Comparison of ENCODE assay signal across 12 cellular contexts in the genomic region with DNA sequence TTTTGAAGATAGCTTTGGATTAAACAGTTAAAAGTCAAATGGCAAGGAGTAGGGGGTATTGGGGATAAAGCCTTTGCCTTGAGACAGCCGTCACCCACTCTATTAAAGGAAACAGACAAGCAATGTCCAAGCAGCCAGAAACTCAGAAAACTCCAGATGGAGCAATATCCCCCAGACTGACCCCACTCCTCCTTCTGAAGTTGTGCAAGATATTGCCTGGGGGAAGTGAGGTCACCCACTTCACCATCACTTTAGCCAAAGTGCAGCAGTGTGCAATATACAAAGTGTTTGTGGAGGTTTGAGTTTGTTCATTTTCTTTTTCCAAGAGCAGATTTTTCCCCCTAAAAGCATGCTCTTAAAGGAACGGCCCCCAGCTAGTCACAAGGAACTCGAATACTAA.
DNase-seq lines count a peak whose midpoint lies in the region; ATAC-seq and TF ChIP-seq lines count a peak whose summit lies in the region.
"Had no signal": no experiment of that assay in that cellular context is flagged by ENCODE, and none has a peak within 500 bp of the region (broad histone marks: within the 10 kb centered on the region; RNA-seq: fewer than 3 reads in every experiment).

No MANE protein-coding gene starts in this region.

- peak; percentile 70 for DNase-seq in M059J (ENCODE audit: low read depth)
- DNase-seq in caudate nucleus (lab: John Stamatoyannopoulos, UW): peak in 1 of 61 donors; percentile 8
- DNase-seq in upper lobe of left lung: peak in 1 of 2 donors; percentile 77
- DNase-seq in ACHN: no peak
- no peak for DNase-seq in activated T-helper 1 cell treated with anti-CD3 and anti-CD28 coated beads, Interleukin-12 subunit alpha, Interleukin-12 subunit beta, Interleukin-2, Interleukin-4 antibody, amounts not matched to agents 30 ng/mL and 10 ng/mL and 1 ng/mL, durations not matched to agents 14 hours and 24 hours and 36 hours (ENCODE audit: low spot score)
- no peak for DNase-seq in stimulated activated CD4-positive, alpha-beta T cell treated with anti-CD3 and anti-CD28 coated beads, Interleukin-4, amount 100 ng/mL, for 1 hour
- DNase-seq: activated CD8-positive, alpha-beta memory T cell treated with anti-CD3 and anti-CD28 coated beads, Interleukin-2, amount 50 U/mL, for 4 hours had no signal

- H3K9me3 Mint-ChIP-seq in activated T-helper 1 cell treated with anti-CD3 and anti-CD28 coated beads, Interleukin-12 subunit alpha, Interleukin-12 subunit beta, Interleukin-2, Interleukin-4 antibody, amounts not matched to agents 30 ng/mL and 10 ng/mL and 1 ng/mL, durations not matched to agents 14 hours and 24 hours and 36 hours: peaks cover 9% of the 10 kb centered on the region

- peak in 1 of 2 donors; percentile 9 for TF ChIP-seq RAD21 in liver (IDR thresholded peaks at IDR 0.05)

- H3K27ac Mint-ChIP-seq in activated T-helper 1 cell treated with anti-CD3 and anti-CD28 coated beads, Interleukin-12 subunit alpha, Interleukin-12 subunit beta, Interleukin-2, Interleukin-4 antibody, amounts not matched to agents 30 ng/mL and 10 ng/mL and 1 ng/mL, durations not matched to agents 14 hours and 24 hours and 36 hours: no peak overlapping the region
- H3K27ac Mint-ChIP-seq: memory B cell had no signal

- intact Hi-C loops in activated T-helper 1 cell treated with anti-CD3 and anti-CD28 coated beads, Interleukin-12 subunit alpha, Interleukin-12 subunit beta, Interleukin-2, Interleukin-4 antibody, amounts not matched to agents 30 ng/mL and 10 ng/mL and 1 ng/mL, durations not matched to agents 14 hours and 24 hours and 36 hours (cut with micrococcal nuclease): no loop called here

- in situ Hi-C loops in ACHN (cut with HindIII; ENCODE audit: low pct_ligation_motif_present, low pct_unique_long_range_greater_than_20kb, low sequenced_read_pairs): no loop called here

- no peak overlapping the region for H3K4me3 Mint-ChIP-seq in activated T-helper 1 cell treated with anti-CD3 and anti-CD28 coated beads, Interleukin-12 subunit alpha, Interleukin-12 subunit beta, Interleukin-2, Interleukin-4 antibody, amounts not matched to agents 30 ng/mL and 10 ng/mL and 1 ng/mL, durations not matched to agents 14 hours and 24 hours and 36 hours
- H3K4me3 Mint-ChIP-seq: memory B cell had no signal

- H3K27ac ChIP-seq in caudate nucleus (ENCODE audit: low read depth, low read length): peak overlapping the region; percentile 52
- H3K27ac ChIP-seq in liver (ENCODE audit: low read depth in 1 of 2, low read length in 2 of 2): no peak overlapping the region
- peak overlapping the region; percentile 55 to 81 (median 80) for H3K27ac ChIP-seq in upper lobe of left lung

- no peaks in the 10 kb centered on the region for H3K36me3 Mint-ChIP-seq in activated T-helper 1 cell treated with anti-CD3 and anti-CD28 coated beads, Interleukin-12 subunit alpha, Interleukin-12 subunit beta, Interleukin-2, Interleukin-4 antibody, amounts not matched to agents 30 ng/mL and 10 ng/mL and 1 ng/mL, durations not matched to agents 14 hours and 24 hours and 36 hours (ENCODE audit: low read depth)

- peak; percentile 75 to 87 for ATAC-seq in upper lobe of left lung (ENCODE audit: low FRiP score in 2 of 2)
- ATAC-seq: body of pancreas, esophagus mucosa had no signal

- no peak for TF ChIP-seq CTCF in liver (IDR thresholded peaks at IDR 0.05; ENCODE audit: low read depth, low read length, missing input control)
- no peak for TF ChIP-seq CTCF in upper lobe of left lung (IDR thresholded peaks at IDR 0.05)

- H3K36me3 ChIP-seq in liver (ENCODE audit: control insufficient read depth in 4 of 4, insufficient read depth in 3 of 4, low read depth in 1 of 4, low read length in 3 of 4) (no peaks in the 10 kb centered on the region), upper lobe of left lung (no peaks in the 10 kb centered on the region)

- 51% methylated on average over 3 of the region's 3 CpGs for WGBS in liver
- 17 to 28% methylated on average over 3 of the region's 3 CpGs for WGBS in upper lobe of left lung, 2 donors

- H3K4me1 ChIP-seq in liver (ENCODE audit: control insufficient read depth in 4 of 4, insufficient read depth in 4 of 4, low read length in 3 of 4) (peaks cover 0 to 3% (median 0%) of the 10 kb centered on the region in 4 donors), upper lobe of left lung (peaks cover 16 to 27% (median 25%) of the 10 kb centered on the region in 4 donors)
- H3K4me1 ChIP-seq: body of pancreas had no signal

- H3K27me3 ChIP-seq in liver (ENCODE audit: control insufficient read depth in 4 of 4, insufficient read depth in 4 of 4, low read length in 3 of 4): no peaks in the 10 kb centered on the region
- no peaks in the 10 kb centered on the region for H3K27me3 ChIP-seq in upper lobe of left lung
- H3K27me3 ChIP-seq: body of pancreas had no signal

- TF ChIP-seq EP300 in upper lobe of left lung (IDR thresholded peaks at IDR 0.05): peak in 2 of 4 donors; percentile 72 to 94

- H3K4me3 ChIP-seq in liver (ENCODE audit: low read depth in 1 of 3, low read length in 3 of 3) (no peak overlapping the region), upper lobe of left lung (no peak overlapping the region)
- H3K4me3 ChIP-seq: body of pancreas, skin epidermis had no signal

- no peaks in the 10 kb centered on the region for H3K27me3 Mint-ChIP-seq in activated T-helper 1 cell treated with anti-CD3 and anti-CD28 coated beads, Interleukin-12 subunit alpha, Interleukin-12 subunit beta, Interleukin-2, Interleukin-4 antibody, amounts not matched to agents 30 ng/mL and 10 ng/mL and 1 ng/mL, durations not matched to agents 14 hours and 24 hours and 36 hours (ENCODE audit: insufficient read depth)

- peaks cover 9% of the 10 kb centered on the region for H3K4me1 Mint-ChIP-seq in activated T-helper 1 cell treated with anti-CD3 and anti-CD28 coated beads, Interleukin-12 subunit alpha, Interleukin-12 subunit beta, Interleukin-2, Interleukin-4 antibody, amounts not matched to agents 30 ng/mL and 10 ng/mL and 1 ng/mL, durations not matched to agents 14 hours and 24 hours and 36 hours (ENCODE audit: low read depth)
- H3K4me1 Mint-ChIP-seq: memory B cell had no signal

- H3K9me3 ChIP-seq in liver (ENCODE audit: control insufficient read depth in 4 of 4, low read length in 3 of 4) (no peaks in the 10 kb centered on the region), upper lobe of left lung (no peaks in the 10 kb centered on the region)
- H3K9me3 ChIP-seq: body of pancreas had no signal

- peak in 1 of 4 donors; percentile 30 for TF ChIP-seq POLR2A in upper lobe of left lung (IDR thresholded peaks at IDR 0.05)

- H3K9ac ChIP-seq in liver (ENCODE audit: low read depth in 1 of 2, low read length in 2 of 2): no peak overlapping the region

TF ChIP-seq in liver, 16 proteins besides CTCF, POLR2A, EP300 and RAD21:
- TF ChIP-seq GABPA (IDR thresholded peaks at IDR 0.05 in 1 of 2, conservative IDR thresholded peaks at IDR 0.05 in 1 of 2): no peak
- peak; percentile 56 for TF ChIP-seq NR2F2 (IDR thresholded peaks at IDR 0.05)
- peak; percentile 26 to 43 for TF ChIP-seq RXRA (IDR thresholded peaks at IDR 0.05)
TF ChIP-seq in liver: peak in this region for 2.

Comparison
In these comparisons a context has a peak if more than half of its experiments do, and no peak if none do; other contexts are left out.
1. H3K27ac ChIP-seq: peak in caudate nucleus (single experiment) and upper lobe of left lung (4 of 4); none in liver (0 of 2).